ENCODE assay signal across 2 cellular contexts in the genomic region with DNA sequence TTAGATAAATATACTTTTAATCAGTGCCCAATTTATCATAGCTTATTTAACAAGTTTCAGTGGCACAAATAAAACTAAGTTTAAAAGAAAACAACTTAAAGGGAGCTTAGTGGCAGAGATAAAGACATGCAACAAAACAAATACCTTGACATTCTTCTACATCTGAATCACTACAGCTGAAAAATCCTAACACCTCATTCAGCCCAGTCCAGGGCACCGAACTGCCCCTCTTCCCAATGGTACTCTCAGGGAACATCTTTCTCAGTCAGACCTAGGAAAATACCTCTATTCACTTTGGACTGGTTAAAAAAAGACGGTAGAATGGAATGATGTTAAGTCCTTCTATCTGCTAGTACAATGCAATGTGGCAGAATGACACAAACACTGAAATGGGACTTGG.
TF ChIP-seq lines count a peak whose summit lies in the region.

No MANE protein-coding gene starts in this region.

TF ChIP-seq in SK-N-SH treated with all-trans-retinoic acid at 6 μM for 48 hours, 23 proteins besides CTCF, POLR2A, EP300 and RAD21:
- TF ChIP-seq, protein P1, sequence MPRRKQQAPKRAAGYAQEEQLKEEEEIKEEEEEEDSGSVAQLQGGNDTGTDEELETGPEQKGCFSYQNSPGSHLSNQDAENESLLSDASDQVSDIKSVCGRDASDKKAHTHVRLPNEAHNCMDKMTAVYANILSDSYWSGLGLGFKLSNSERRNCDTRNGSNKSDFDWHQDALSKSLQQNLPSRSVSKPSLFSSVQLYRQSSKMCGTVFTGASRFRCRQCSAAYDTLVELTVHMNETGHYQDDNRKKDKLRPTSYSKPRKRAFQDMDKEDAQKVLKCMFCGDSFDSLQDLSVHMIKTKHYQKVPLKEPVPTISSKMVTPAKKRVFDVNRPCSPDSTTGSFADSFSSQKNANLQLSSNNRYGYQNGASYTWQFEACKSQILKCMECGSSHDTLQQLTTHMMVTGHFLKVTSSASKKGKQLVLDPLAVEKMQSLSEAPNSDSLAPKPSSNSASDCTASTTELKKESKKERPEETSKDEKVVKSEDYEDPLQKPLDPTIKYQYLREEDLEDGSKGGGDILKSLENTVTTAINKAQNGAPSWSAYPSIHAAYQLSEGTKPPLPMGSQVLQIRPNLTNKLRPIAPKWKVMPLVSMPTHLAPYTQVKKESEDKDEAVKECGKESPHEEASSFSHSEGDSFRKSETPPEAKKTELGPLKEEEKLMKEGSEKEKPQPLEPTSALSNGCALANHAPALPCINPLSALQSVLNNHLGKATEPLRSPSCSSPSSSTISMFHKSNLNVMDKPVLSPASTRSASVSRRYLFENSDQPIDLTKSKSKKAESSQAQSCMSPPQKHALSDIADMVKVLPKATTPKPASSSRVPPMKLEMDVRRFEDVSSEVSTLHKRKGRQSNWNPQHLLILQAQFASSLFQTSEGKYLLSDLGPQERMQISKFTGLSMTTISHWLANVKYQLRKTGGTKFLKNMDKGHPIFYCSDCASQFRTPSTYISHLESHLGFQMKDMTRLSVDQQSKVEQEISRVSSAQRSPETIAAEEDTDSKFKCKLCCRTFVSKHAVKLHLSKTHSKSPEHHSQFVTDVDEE (CRISPR knock-in tag; IDR thresholded peaks at IDR 0.05) = no peak
- TF ChIP-seq, protein P2, sequence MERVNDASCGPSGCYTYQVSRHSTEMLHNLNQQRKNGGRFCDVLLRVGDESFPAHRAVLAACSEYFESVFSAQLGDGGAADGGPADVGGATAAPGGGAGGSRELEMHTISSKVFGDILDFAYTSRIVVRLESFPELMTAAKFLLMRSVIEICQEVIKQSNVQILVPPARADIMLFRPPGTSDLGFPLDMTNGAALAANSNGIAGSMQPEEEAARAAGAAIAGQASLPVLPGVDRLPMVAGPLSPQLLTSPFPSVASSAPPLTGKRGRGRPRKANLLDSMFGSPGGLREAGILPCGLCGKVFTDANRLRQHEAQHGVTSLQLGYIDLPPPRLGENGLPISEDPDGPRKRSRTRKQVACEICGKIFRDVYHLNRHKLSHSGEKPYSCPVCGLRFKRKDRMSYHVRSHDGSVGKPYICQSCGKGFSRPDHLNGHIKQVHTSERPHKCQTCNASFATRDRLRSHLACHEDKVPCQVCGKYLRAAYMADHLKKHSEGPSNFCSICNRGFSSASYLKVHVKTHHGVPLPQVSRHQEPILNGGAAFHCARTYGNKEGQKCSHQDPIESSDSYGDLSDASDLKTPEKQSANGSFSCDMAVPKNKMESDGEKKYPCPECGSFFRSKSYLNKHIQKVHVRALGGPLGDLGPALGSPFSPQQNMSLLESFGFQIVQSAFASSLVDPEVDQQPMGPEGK (CRISPR knock-in tag; IDR thresholded peaks at IDR 0.05; ENCODE audit: borderline replicate concordance) = no peak
- no peak for TF ChIP-seq ISL1 (CRISPR knock-in tag; IDR thresholded peaks at IDR 0.05)
- TF ChIP-seq, protein P3, sequence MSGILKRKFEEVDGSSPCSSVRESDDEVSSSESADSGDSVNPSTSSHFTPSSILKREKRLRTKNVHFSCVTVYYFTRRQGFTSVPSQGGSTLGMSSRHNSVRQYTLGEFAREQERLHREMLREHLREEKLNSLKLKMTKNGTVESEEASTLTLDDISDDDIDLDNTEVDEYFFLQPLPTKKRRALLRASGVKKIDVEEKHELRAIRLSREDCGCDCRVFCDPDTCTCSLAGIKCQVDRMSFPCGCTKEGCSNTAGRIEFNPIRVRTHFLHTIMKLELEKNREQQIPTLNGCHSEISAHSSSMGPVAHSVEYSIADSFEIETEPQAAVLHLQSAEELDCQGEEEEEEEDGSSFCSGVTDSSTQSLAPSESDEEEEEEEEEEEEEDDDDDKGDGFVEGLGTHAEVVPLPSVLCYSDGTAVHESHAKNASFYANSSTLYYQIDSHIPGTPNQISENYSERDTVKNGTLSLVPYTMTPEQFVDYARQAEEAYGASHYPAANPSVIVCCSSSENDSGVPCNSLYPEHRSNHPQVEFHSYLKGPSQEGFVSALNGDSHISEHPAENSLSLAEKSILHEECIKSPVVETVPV (CRISPR knock-in tag; IDR thresholded peaks at IDR 0.05) = no peak
- TF ChIP-seq TCF4 (CRISPR knock-in tag; IDR thresholded peaks at IDR 0.05; ENCODE audit: borderline replicate concordance) = no peak
- no peak for TF ChIP-seq ARNTL (CRISPR knock-in tag; IDR thresholded peaks at IDR 0.05; ENCODE audit: borderline replicate concordance, low read depth)
- TF ChIP-seq, protein P4, sequence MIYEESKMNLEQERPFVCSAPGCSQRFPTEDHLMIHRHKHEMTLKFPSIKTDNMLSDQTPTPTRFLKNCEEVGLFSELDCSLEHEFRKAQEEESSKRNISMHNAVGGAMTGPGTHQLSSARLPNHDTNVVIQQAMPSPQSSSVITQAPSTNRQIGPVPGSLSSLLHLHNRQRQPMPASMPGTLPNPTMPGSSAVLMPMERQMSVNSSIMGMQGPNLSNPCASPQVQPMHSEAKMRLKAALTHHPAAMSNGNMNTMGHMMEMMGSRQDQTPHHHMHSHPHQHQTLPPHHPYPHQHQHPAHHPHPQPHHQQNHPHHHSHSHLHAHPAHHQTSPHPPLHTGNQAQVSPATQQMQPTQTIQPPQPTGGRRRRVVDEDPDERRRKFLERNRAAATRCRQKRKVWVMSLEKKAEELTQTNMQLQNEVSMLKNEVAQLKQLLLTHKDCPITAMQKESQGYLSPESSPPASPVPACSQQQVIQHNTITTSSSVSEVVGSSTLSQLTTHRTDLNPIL (CRISPR knock-in tag; IDR thresholded peaks at IDR 0.05; ENCODE audit: low read depth) = no peak
- no peak for TF ChIP-seq CSDC2 (CRISPR knock-in tag; IDR thresholded peaks at IDR 0.05)
- no peak for TF ChIP-seq OSR1 (CRISPR knock-in tag; IDR thresholded peaks at IDR 0.05)
- no peak for TF ChIP-seq ZNF565 (CRISPR knock-in tag; conservative IDR thresholded peaks at IDR 0.05; ENCODE audit: low read depth)
- no peak for TF ChIP-seq RARB (CRISPR knock-in tag; IDR thresholded peaks at IDR 0.05)
- no peak for TF ChIP-seq ZC3H10 (CRISPR knock-in tag; IDR thresholded peaks at IDR 0.05)
- TF ChIP-seq SNAI2 (CRISPR knock-in tag; IDR thresholded peaks at IDR 0.05) = no peak

TF ChIP-seq in SK-N-SH, 30 proteins besides CTCF, POLR2A, EP300 and RAD21 (continued from another document):
- TF ChIP-seq, protein P5, sequence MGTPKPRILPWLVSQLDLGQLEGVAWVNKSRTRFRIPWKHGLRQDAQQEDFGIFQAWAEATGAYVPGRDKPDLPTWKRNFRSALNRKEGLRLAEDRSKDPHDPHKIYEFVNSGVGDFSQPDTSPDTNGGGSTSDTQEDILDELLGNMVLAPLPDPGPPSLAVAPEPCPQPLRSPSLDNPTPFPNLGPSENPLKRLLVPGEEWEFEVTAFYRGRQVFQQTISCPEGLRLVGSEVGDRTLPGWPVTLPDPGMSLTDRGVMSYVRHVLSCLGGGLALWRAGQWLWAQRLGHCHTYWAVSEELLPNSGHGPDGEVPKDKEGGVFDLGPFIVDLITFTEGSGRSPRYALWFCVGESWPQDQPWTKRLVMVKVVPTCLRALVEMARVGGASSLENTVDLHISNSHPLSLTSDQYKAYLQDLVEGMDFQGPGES (IDR thresholded peaks at IDR 0.05; ENCODE audit: low read depth, low read length) = no peak
- TF ChIP-seq RCOR1 (IDR thresholded peaks at IDR 0.05; ENCODE audit: low read length) = no peak
- no peak for TF ChIP-seq JUND (IDR thresholded peaks at IDR 0.05)
- TF ChIP-seq SMC3 (IDR thresholded peaks at IDR 0.05; ENCODE audit: low read depth, low read length) = no peak
- no peak for TF ChIP-seq FOXM1 (IDR thresholded peaks at IDR 0.05; ENCODE audit: low read depth)
- TF ChIP-seq MXI1 (IDR thresholded peaks at IDR 0.05; ENCODE audit: low read depth, low read length) = no peak
- no peak for TF ChIP-seq FOSL2 (IDR thresholded peaks at IDR 0.05; ENCODE audit: borderline replicate concordance, low read depth)
- TF ChIP-seq RFX5 (IDR thresholded peaks at IDR 0.05; ENCODE audit: low read length) = no peak
- TF ChIP-seq MEF2A (IDR thresholded peaks at IDR 0.05; ENCODE audit: borderline replicate concordance, low read depth) = no peak
- TF ChIP-seq NFIC (IDR thresholded peaks at IDR 0.05; ENCODE audit: borderline replicate concordance) = no peak
- no peak for TF ChIP-seq FOXJ3 (CRISPR knock-in tag; IDR thresholded peaks at IDR 0.05)
- no peak for TF ChIP-seq GABPA (IDR thresholded peaks at IDR 0.05; ENCODE audit: low read depth)
